ENCODE assay signal across 26 cellular contexts in the genomic region with DNA sequence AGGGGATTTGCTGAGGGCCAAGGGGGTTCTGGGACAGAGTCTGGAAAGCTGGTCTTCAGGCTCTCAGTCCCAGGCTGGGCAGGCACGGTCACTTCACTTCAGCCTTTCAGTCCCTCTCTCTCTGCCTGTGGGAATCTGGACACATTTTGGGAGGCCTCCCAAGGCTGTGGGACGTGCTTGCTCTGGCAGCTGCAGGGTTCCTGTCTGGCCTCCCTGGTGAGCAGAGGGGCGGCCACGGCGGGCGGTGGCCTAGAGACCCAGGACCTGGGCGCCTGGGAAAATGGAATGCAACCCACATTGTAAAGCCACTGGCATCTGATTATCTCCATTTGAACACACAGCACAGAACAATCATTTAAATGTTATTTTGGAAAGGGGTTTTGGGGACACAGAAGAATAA. TPM values are rescaled to one million over a fixed set of nuclear protein-coding genes. Genes with fewer than 3 reads are reported as not detected.
DNase-seq lines count a peak whose midpoint lies in the region; ATAC-seq and TF ChIP-seq lines count a peak whose summit lies in the region.
"Had no signal": no experiment of that assay in that cellular context is flagged by ENCODE, and none has a peak within 500 bp of the region (broad histone marks: within the 10 kb centered on the region; RNA-seq: fewer than 3 reads in every experiment).

No MANE protein-coding gene starts in this region.

- peak overlapping the region; percentile 24 for H3K4ac ChIP-seq in trophoblast cell (ENCODE audit: low read depth, low read length)

- H2BK120ac ChIP-seq in trophoblast cell (ENCODE audit: insufficient read depth, low read length, poor library complexity): peak overlapping the region; percentile 65

- no peak for ATAC-seq in HG03108 (IDR thresholded peaks at IDR 0.05; ENCODE audit: unreplicated experiment)
- ATAC-seq: foreskin keratinocyte, HCT116, HepG2, natural killer cell, sciatic nerve, SK-N-SH treated with all-trans-retinoic acid at 6 μM for 48 hours, WTC11 had no signal

- H3K4me1 ChIP-seq in BLaER1 (peaks cover 55% of the 10 kb centered on the region), endodermal cell (ENCODE audit: control insufficient read depth, insufficient read depth, low read length) (peaks cover under 1% of the 10 kb centered on the region), trophoblast cell (ENCODE audit: control insufficient read depth in 1 of 2, insufficient read depth in 2 of 2, low read length in 2 of 2) (peaks cover 22 to 28% of the 10 kb centered on the region in 2 experiments)
- H3K4me1 ChIP-seq: uterus had no signal

- peak overlapping the region; percentile 24 for H3K14ac ChIP-seq in trophoblast cell (ENCODE audit: low read length)

- H3K9ac ChIP-seq in BLaER1: no peak overlapping the region
- H3K9ac ChIP-seq in endodermal cell (ENCODE audit: extremely low read depth, low read length, poor library complexity, severe bottlenecking): no peak overlapping the region
- H3K9ac ChIP-seq in trophoblast cell (ENCODE audit: low read length): no peak overlapping the region

- H2AK5ac ChIP-seq in trophoblast cell (ENCODE audit: low read length): peak overlapping the region; percentile 74

- H3K9me3 Mint-ChIP-seq in endodermal cell: no peaks in the 10 kb centered on the region
- H3K9me3 Mint-ChIP-seq: activated CD4-positive, alpha-beta memory T cell treated with anti-CD3 and anti-CD28 coated beads, Interleukin-2, amount 10 ng/mL, durations not matched to agents 7 days and 5 days; activated T-helper 2 cell treated with anti-CD3 and anti-CD28 coated beads, Interferon-gamma antibody, Interleukin-2, Interleukin-4, amounts not matched to agents 10 μg/mL and 5 μg/mL and 100 μg/mL, durations not matched to agents 14 hours and 24 hours and 36 hours; natural killer cell; WTC11 had no signal

- H3K36me3 Mint-ChIP-seq in endodermal cell (ENCODE audit: low read depth): peaks cover 4% of the 10 kb centered on the region
- H3K36me3 Mint-ChIP-seq: activated naive CD8-positive, alpha-beta T cell; natural killer cell; WTC11 had no signal

- H4K91ac ChIP-seq in trophoblast cell (ENCODE audit: low read depth, low read length): peak overlapping the region; percentile 77

- H4K12ac ChIP-seq in trophoblast cell (ENCODE audit: low read depth, low read length): no peak overlapping the region

- peaks cover 36% of the 10 kb centered on the region for H4K20me1 ChIP-seq in BLaER1

- whole genome bisulfite sequencing in endodermal cell (ENCODE audit: insufficient coverage in 1 of 2, insufficient read length in 1 of 2), 2 experiments: 97 to 100% methylated on average over 3 to 7 of the region's 7 CpGs
- WGBS in trophoblast cell (ENCODE audit: extremely low coverage, insufficient coverage, insufficient read length): no CpG with 5 or more reads among the region's 7 CpGs

- no peaks in the 10 kb centered on the region for H3K27me3 ChIP-seq in BLaER1
- H3K27me3 ChIP-seq in endodermal cell (ENCODE audit: control insufficient read depth, insufficient read depth, low read length, poor library complexity, severe bottlenecking): no peaks in the 10 kb centered on the region
- H3K27me3 ChIP-seq in trophoblast cell (ENCODE audit: insufficient read depth, low read length): no peaks in the 10 kb centered on the region
- H3K27me3 ChIP-seq: BE2C, foreskin keratinocyte, ovary, uterus had no signal

- no peak for TF ChIP-seq POLR2A in NB4 (IDR thresholded peaks at IDR 0.05; ENCODE audit: extremely low read depth, insufficient read length)

- H3K79me2 ChIP-seq in trophoblast cell (ENCODE audit: control insufficient read depth, insufficient read depth, low read length, poor library complexity): no peaks in the 10 kb centered on the region

- H3K36me3 ChIP-seq in BLaER1 (peaks cover 40% of the 10 kb centered on the region), endodermal cell (ENCODE audit: control insufficient read depth, insufficient read depth, low read length) (no peaks in the 10 kb centered on the region), trophoblast cell (ENCODE audit: control insufficient read depth in 1 of 2, insufficient read depth in 2 of 2, low read length in 2 of 2) (peaks cover 9 to 15% of the 10 kb centered on the region in 2 experiments)
- H3K36me3 ChIP-seq: BE2C, ovary, uterus had no signal

- H4K8ac ChIP-seq in trophoblast cell (ENCODE audit: low read depth, low read length): peak overlapping the region; percentile 36

- no peak overlapping the region for H3K18ac ChIP-seq in trophoblast cell (ENCODE audit: low read length)

- DNase-seq in NB4 (ENCODE audit: low read depth) (peak; percentile 26), endodermal cell (no peak), trophoblast cell (no peak), KG1 (lab: John Stamatoyannopoulos, UW) (no peak), AG08395 (ENCODE audit: low spot score) (no peak)
- DNase-seq in stimulated activated CD4-positive, alpha-beta T cell treated with anti-CD3 and anti-CD28 coated beads, Interleukin-15, amount 100 ng/mL, for 24 hours: no peak
- DNase-seq: activated CD4-positive, alpha-beta memory T cell treated with anti-CD3 and anti-CD28 coated beads, Interleukin-2, amount 10 ng/mL, durations not matched to agents 7 days and 5 days; BE2C; Calu3; effector memory CD4-positive, alpha-beta T cell; natural killer cell; NCI-H1105 treated with DMSO at 0.1 percent for 48 hours; NCI-H2081 treated with DMSO at 0.1 percent for 48 hours; NCI-H82; ovary; uterus had no signal

- H3K4me2 ChIP-seq in BLaER1 (peak overlapping the region; percentile 91), trophoblast cell (ENCODE audit: low read length) (no peak overlapping the region)

- H3K4me3 Mint-ChIP-seq in endodermal cell: no peak overlapping the region
- H3K4me3 Mint-ChIP-seq: activated CD4-positive, alpha-beta memory T cell treated with anti-CD3 and anti-CD28 coated beads, Interleukin-2, amount 10 ng/mL, durations not matched to agents 7 days and 5 days; activated naive CD8-positive, alpha-beta T cell; natural killer cell; WTC11 had no signal

- H3K4me1 Mint-ChIP-seq in endodermal cell: peaks cover 12% of the 10 kb centered on the region

- H2AFZ ChIP-seq in trophoblast cell (ENCODE audit: insufficient read depth, low read length, poor library complexity): no peak overlapping the region

- TF ChIP-seq CTCF in NB4 (IDR thresholded peaks at IDR 0.05; ENCODE audit: low read depth, low read length) (no peak), endodermal cell (conservative IDR thresholded peaks at IDR 0.05) (no peak)

- H3K79me1 ChIP-seq in trophoblast cell (ENCODE audit: low read length): peaks cover 24% of the 10 kb centered on the region

- peak overlapping the region; percentile 44 for H3K27ac Mint-ChIP-seq in endodermal cell
- H3K27ac Mint-ChIP-seq: activated CD4-positive, alpha-beta memory T cell treated with anti-CD3 and anti-CD28 coated beads, Interleukin-2, amount 10 ng/mL, durations not matched to agents 7 days and 5 days; activated naive CD8-positive, alpha-beta T cell; activated T-helper 2 cell treated with anti-CD3 and anti-CD28 coated beads, Interferon-gamma antibody, Interleukin-2, Interleukin-4, amounts not matched to agents 10 μg/mL and 5 μg/mL and 100 μg/mL, durations not matched to agents 14 hours and 24 hours and 36 hours; WTC11 had no signal

- H3K9me3 ChIP-seq in BLaER1 (no peaks in the 10 kb centered on the region), endodermal cell (ENCODE audit: control insufficient read depth, low read length) (no peaks in the 10 kb centered on the region), trophoblast cell (ENCODE audit: insufficient read depth, low read depth, low read length) (peaks cover 4% of the 10 kb centered on the region)
- H3K9me3 ChIP-seq: BE2C, ovary, uterus had no signal

- H3K4me3 ChIP-seq in BLaER1 (no peak overlapping the region), NB4 (ENCODE audit: low read depth, low read length) (peak overlapping the region; percentile 22), endodermal cell (ENCODE audit: low read length) (no peak overlapping the region), trophoblast cell (ENCODE audit: low read depth, low read length) (no peak overlapping the region)
- H3K4me3 ChIP-seq: ovary, uterus had no signal

- H2BK5ac ChIP-seq in trophoblast cell (ENCODE audit: low read depth, low read length, poor library complexity): peak overlapping the region; percentile 31

- no peak overlapping the region for H3K23ac ChIP-seq in trophoblast cell (ENCODE audit: low read length)

- H2BK12ac ChIP-seq in trophoblast cell (ENCODE audit: low read length): peak overlapping the region; percentile 62

- H3K27ac ChIP-seq in BLaER1 (no peak overlapping the region), endodermal cell (ENCODE audit: low read depth, low read length) (no peak overlapping the region), trophoblast cell (ENCODE audit: low read depth, low read length) (no peak overlapping the region)
- H3K27ac ChIP-seq: foreskin keratinocyte, ovary, uterus had no signal

- H3K27me3 Mint-ChIP-seq in endodermal cell (ENCODE audit: insufficient read depth): no peaks in the 10 kb centered on the region
- H3K27me3 Mint-ChIP-seq: activated naive CD8-positive, alpha-beta T cell had no signal

RNA-seq across cellular contexts. Expression of gene ALDH2, which starts 10.1 kb away (rescaled TPM):
- total RNA-seq in endodermal cell: 10 to 100 TPM; 76.6 to 91.4 TPM
- polyA plus RNA-seq in endodermal cell (2013, experiment 1 of 2): 52.8 TPM
- 43.7 TPM for polyA plus RNA-seq in endodermal cell (2013, experiment 2 of 2)
- 31.9 and 35.0 TPM in 2 replicates for polyA plus RNA-seq in trophoblast cell (2013)
